1 cellular context compared by ENCODE assay signal in the genomic region with DNA sequence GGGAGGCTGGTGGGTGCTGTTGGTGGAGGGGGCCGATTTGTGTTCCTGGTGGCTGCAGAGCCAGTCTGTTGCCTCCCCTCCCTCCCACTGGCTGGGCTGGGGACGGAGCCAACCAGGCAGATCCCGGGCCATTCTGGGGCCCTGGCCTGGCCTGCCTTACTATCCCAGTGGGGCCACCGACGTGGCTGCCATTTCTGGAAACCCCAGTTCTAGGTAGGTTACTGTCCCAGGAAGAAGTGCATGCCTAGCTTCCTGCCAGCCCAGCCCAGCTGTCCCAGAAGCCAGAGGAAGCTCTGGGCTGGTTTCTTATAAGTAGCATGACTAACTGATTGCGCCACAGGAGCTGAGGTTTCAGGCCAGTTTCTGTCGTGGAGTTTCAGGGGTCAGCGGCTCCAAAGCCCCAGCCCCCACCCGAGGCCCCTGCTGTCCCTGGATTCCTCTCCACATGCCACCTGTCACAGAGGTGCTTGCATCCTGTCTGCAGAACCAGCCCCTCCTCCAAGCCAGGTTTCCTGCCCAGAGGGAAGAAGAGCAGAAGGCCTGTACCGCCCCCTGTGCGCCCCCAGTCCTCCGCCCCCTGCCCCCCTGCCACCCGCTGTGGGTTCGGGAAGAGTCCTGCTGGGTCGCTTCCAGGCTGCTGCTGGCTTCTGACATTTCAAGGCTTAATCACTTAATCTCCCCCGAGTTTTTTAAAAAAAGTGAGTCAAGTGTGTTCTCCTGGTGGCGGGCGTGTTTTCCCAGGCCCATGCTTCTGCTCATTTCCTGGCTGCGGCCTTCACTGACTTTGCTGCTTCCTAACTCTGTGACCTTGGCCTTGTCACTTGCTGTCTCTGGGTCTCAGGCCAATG.
TF ChIP-seq lines count a peak whose summit lies in the region.

No MANE protein-coding gene starts in this region.

TF ChIP-seq in HepG2, 621 proteins besides CTCF, POLR2A, EP300 and RAD21 (continued from another document and continues in another):
- TF ChIP-seq, protein P1, sequence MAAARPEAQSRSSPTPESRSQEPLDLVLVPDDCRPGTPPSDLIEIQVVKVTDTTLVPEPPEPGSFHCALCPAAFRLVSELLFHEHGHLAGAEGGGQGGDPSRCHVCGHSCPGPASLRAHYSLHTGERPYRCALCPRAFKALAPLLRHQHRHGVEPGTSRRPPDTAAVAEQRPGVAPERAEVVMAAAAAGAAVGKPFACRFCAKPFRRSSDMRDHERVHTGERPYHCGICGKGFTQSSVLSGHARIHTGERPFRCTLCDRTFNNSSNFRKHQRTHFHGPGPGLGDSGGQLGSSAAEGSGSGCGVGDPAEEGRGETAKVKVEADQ (CRISPR knock-in tag; IDR thresholded peaks at IDR 0.05; ENCODE audit: borderline replicate concordance): no peak
- TF ChIP-seq TGIF2 (CRISPR knock-in tag; IDR thresholded peaks at IDR 0.05): 0 out of 2 replicates have a peak, but pooled peaks have one; percentile 19
- no peak for TF ChIP-seq NFYC (CRISPR knock-in tag; IDR thresholded peaks at IDR 0.05)
- no peak for TF ChIP-seq GPN1 (CRISPR knock-in tag; IDR thresholded peaks at IDR 0.05; ENCODE audit: borderline replicate concordance)
- no peak for TF ChIP-seq PAF1 (CRISPR knock-in tag; IDR thresholded peaks at IDR 0.05)
- TF ChIP-seq PHF5A (CRISPR knock-in tag; IDR thresholded peaks at IDR 0.05; ENCODE audit: low read depth, unreplicated experiment): no peak
- TF ChIP-seq ZFP41 (CRISPR knock-in tag; IDR thresholded peaks at IDR 0.05; ENCODE audit: borderline replicate concordance): no peak
- TF ChIP-seq TOPORS (CRISPR knock-in tag; IDR thresholded peaks at IDR 0.05): no peak
- no peak for TF ChIP-seq NFE2L1 (CRISPR knock-in tag; IDR thresholded peaks at IDR 0.05; ENCODE audit: borderline replicate concordance)
- no peak; the same call in 1 of the 2 replicates for TF ChIP-seq ZNF232 (CRISPR knock-in tag; IDR thresholded peaks at IDR 0.05; ENCODE audit: borderline replicate concordance)
- TF ChIP-seq ZMYM3 (CRISPR knock-in tag; IDR thresholded peaks at IDR 0.05): no peak
- TF ChIP-seq TSC22D2 (CRISPR knock-in tag; IDR thresholded peaks at IDR 0.05; ENCODE audit: borderline replicate concordance): no peak
- no peak for TF ChIP-seq DPF2 (CRISPR knock-in tag; IDR thresholded peaks at IDR 0.05; ENCODE audit: borderline replicate concordance, low read depth)
- TF ChIP-seq ZNF747 (CRISPR knock-in tag; IDR thresholded peaks at IDR 0.05; ENCODE audit: borderline replicate concordance): no peak
- TF ChIP-seq, protein P2, sequence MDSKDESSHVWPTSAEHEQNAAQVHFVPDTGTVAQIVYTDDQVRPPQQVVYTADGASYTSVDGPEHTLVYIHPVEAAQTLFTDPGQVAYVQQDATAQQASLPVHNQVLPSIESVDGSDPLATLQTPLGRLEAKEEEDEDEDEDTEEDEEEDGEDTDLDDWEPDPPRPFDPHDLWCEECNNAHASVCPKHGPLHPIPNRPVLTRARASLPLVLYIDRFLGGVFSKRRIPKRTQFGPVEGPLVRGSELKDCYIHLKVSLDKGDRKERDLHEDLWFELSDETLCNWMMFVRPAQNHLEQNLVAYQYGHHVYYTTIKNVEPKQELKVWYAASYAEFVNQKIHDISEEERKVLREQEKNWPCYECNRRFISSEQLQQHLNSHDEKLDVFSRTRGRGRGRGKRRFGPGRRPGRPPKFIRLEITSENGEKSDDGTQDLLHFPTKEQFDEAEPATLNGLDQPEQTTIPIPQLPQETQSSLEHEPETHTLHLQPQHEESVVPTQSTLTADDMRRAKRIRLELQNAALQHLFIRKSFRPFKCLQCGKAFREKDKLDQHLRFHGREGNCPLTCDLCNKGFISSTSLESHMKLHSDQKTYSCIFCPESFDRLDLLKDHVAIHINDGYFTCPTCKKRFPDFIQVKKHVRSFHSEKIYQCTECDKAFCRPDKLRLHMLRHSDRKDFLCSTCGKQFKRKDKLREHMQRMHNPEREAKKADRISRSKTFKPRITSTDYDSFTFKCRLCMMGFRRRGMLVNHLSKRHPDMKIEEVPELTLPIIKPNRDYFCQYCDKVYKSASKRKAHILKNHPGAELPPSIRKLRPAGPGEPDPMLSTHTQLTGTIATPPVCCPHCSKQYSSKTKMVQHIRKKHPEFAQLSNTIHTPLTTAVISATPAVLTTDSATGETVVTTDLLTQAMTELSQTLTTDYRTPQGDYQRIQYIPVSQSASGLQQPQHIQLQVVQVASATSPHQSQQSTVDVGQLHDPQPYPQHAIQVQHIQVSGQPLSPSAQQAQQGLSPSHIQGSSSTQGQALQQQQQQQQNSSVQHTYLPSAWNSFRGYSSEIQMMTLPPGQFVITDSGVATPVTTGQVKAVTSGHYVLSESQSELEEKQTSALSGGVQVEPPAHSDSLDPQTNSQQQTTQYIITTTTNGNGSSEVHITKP (CRISPR knock-in tag; IDR thresholded peaks at IDR 0.05; ENCODE audit: low read depth): no peak
- no peak for TF ChIP-seq ZNF451 (CRISPR knock-in tag; IDR thresholded peaks at IDR 0.05)
- TF ChIP-seq HMG20B (CRISPR knock-in tag; conservative IDR thresholded peaks at IDR 0.05): peak; percentile 53; the same call in 1 of the 2 replicates
- no peak for TF ChIP-seq ZNF660 (CRISPR knock-in tag; IDR thresholded peaks at IDR 0.05; ENCODE audit: borderline replicate concordance, low read depth)
- TF ChIP-seq ZNF367 (CRISPR knock-in tag; IDR thresholded peaks at IDR 0.05; ENCODE audit: borderline replicate concordance): no peak
- TF ChIP-seq ZFX (CRISPR knock-in tag; IDR thresholded peaks at IDR 0.05; ENCODE audit: low read depth): no peak; the same call in 1 of the 2 replicates
- TF ChIP-seq, protein P3, sequence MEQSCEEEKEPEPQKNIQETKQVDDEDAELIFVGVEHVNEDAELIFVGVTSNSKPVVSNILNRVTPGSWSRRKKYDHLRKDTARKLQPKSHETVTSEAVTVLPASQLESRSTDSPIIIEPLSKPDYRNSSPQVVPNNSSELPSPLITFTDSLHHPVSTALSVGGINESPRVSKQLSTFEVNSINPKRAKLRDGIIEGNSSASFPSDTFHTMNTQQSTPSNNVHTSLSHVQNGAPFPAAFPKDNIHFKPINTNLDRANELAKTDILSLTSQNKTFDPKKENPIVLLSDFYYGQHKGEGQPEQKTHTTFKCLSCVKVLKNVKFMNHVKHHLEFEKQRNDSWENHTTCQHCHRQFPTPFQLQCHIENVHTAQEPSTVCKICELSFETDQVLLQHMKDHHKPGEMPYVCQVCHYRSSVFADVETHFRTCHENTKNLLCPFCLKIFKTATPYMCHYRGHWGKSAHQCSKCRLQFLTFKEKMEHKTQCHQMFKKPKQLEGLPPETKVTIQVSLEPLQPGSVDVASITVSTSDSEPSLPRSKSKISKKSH (CRISPR knock-in tag; IDR thresholded peaks at IDR 0.05; ENCODE audit: borderline replicate concordance): no peak
- no peak for TF ChIP-seq ZNF788 (CRISPR knock-in tag; IDR thresholded peaks at IDR 0.05; ENCODE audit: borderline replicate concordance)
- TF ChIP-seq REPIN1 (CRISPR knock-in tag; IDR thresholded peaks at IDR 0.05; ENCODE audit: borderline replicate concordance, low read depth): no peak
- TF ChIP-seq, protein P4, sequence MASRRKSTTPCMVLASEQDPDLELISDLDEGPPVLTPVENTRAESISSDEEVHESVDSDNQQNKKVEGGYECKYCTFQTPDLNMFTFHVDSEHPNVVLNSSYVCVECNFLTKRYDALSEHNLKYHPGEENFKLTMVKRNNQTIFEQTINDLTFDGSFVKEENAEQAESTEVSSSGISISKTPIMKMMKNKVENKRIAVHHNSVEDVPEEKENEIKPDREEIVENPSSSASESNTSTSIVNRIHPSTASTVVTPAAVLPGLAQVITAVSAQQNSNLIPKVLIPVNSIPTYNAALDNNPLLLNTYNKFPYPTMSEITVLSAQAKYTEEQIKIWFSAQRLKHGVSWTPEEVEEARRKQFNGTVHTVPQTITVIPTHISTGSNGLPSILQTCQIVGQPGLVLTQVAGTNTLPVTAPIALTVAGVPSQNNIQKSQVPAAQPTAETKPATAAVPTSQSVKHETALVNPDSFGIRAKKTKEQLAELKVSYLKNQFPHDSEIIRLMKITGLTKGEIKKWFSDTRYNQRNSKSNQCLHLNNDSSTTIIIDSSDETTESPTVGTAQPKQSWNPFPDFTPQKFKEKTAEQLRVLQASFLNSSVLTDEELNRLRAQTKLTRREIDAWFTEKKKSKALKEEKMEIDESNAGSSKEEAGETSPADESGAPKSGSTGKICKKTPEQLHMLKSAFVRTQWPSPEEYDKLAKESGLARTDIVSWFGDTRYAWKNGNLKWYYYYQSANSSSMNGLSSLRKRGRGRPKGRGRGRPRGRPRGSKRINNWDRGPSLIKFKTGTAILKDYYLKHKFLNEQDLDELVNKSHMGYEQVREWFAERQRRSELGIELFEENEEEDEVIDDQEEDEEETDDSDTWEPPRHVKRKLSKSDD (CRISPR knock-in tag; IDR thresholded peaks at IDR 0.05; ENCODE audit: low read depth): no peak
- no peak for TF ChIP-seq REXO4 (CRISPR knock-in tag; IDR thresholded peaks at IDR 0.05; ENCODE audit: borderline replicate concordance)
- TF ChIP-seq, protein P5, sequence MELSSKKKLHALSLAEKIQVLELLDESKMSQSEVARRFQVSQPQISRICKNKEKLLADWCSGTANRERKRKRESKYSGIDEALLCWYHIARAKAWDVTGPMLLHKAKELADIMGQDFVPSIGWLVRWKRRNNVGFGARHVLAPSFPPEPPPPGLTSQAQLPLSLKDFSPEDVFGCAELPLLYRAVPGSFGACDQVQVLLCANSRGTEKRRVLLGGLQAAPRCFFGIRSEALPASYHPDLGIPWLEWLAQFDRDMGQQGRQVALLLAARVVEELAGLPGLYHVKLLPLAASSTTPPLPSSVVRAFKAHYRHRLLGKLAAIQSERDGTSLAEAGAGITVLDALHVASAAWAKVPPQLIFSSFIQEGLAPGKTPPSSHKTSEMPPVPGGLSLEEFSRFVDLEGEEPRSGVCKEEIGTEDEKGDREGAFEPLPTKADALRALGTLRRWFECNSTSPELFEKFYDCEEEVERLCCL (CRISPR knock-in tag; IDR thresholded peaks at IDR 0.05; ENCODE audit: borderline replicate concordance): no peak
- TF ChIP-seq, protein P6, sequence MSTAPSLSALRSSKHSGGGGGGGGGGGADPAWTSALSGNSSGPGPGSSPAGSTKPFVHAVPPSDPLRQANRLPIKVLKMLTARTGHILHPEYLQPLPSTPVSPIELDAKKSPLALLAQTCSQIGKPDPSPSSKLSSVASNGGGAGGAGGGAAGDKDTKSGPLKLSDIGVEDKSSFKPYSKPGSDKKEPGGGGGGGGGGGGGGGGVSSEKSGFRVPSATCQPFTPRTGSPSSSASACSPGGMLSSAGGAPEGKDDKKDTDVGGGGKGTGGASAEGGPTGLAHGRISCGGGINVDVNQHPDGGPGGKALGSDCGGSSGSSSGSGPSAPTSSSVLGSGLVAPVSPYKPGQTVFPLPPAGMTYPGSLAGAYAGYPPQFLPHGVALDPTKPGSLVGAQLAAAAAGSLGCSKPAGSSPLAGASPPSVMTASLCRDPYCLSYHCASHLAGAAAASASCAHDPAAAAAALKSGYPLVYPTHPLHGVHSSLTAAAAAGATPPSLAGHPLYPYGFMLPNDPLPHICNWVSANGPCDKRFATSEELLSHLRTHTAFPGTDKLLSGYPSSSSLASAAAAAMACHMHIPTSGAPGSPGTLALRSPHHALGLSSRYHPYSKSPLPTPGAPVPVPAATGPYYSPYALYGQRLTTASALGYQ (CRISPR knock-in tag; IDR thresholded peaks at IDR 0.05): no peak
- TF ChIP-seq KMT2A (CRISPR knock-in tag; IDR thresholded peaks at IDR 0.05): no peak
- no peak for TF ChIP-seq KAT7 (CRISPR knock-in tag; IDR thresholded peaks at IDR 0.05; ENCODE audit: borderline replicate concordance)
- no peak for TF ChIP-seq SMAD9 (CRISPR knock-in tag; IDR thresholded peaks at IDR 0.05)
- TF ChIP-seq TCF7L2 (IDR thresholded peaks at IDR 0.05; ENCODE audit: low read depth, low read length): no peak
- TF ChIP-seq NRL (CRISPR knock-in tag; IDR thresholded peaks at IDR 0.05; ENCODE audit: borderline replicate concordance): no peak
- TF ChIP-seq, protein P7, sequence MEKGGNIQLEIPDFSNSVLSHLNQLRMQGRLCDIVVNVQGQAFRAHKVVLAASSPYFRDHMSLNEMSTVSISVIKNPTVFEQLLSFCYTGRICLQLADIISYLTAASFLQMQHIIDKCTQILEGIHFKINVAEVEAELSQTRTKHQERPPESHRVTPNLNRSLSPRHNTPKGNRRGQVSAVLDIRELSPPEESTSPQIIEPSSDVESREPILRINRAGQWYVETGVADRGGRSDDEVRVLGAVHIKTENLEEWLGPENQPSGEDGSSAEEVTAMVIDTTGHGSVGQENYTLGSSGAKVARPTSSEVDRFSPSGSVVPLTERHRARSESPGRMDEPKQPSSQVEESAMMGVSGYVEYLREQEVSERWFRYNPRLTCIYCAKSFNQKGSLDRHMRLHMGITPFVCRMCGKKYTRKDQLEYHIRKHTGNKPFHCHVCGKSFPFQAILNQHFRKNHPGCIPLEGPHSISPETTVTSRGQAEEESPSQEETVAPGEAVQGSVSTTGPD (CRISPR knock-in tag; IDR thresholded peaks at IDR 0.05): no peak
- no peak; the same call in 1 of the 2 replicates for TF ChIP-seq ZNF263 (CRISPR knock-in tag; IDR thresholded peaks at IDR 0.05)
- no peak for TF ChIP-seq ATAD3A (CRISPR knock-in tag; IDR thresholded peaks at IDR 0.05)
- TF ChIP-seq, protein P8, sequence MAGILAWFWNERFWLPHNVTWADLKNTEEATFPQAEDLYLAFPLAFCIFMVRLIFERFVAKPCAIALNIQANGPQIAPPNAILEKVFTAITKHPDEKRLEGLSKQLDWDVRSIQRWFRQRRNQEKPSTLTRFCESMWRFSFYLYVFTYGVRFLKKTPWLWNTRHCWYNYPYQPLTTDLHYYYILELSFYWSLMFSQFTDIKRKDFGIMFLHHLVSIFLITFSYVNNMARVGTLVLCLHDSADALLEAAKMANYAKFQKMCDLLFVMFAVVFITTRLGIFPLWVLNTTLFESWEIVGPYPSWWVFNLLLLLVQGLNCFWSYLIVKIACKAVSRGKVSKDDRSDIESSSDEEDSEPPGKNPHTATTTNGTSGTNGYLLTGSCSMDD (CRISPR knock-in tag; IDR thresholded peaks at IDR 0.05): no peak
- no peak for TF ChIP-seq ZFYVE20 (CRISPR knock-in tag; IDR thresholded peaks at IDR 0.05; ENCODE audit: borderline replicate concordance, low read depth)
